ENCODE assay signal across 8 cellular contexts in genomic region chr1:21783679-21784603, GRCh38. TPM values are rescaled to one million over a fixed set of nuclear protein-coding genes. Genes with fewer than 3 reads are reported as not detected.
DNase-seq lines count a peak whose midpoint lies in the region; ATAC-seq and TF ChIP-seq lines count a peak whose summit lies in the region.

No MANE protein-coding gene starts in this region.

- TF ChIP-seq POLR2A in breast epithelium (IDR thresholded peaks at IDR 0.05) (no peak), tibial nerve (IDR thresholded peaks at IDR 0.05) (no peak)

- peak overlapping the region; percentile 80 to 98 (median 94) for H3K4me3 ChIP-seq in heart right ventricle
- H3K4me3 ChIP-seq in breast epithelium: peak overlapping the region; percentile 76 to 99 (median 97)
- H3K4me3 ChIP-seq in liver (ENCODE audit: low read depth in 1 of 3, low read length in 3 of 3): peak overlapping the region; percentile 88 to 99 (median 96)
- peak overlapping the region; percentile 91 to 99 (median 95) for H3K4me3 ChIP-seq in tibial nerve

- H3K27me3 ChIP-seq in heart right ventricle (no peaks in the 10 kb centered on the region), breast epithelium (no peaks in the 10 kb centered on the region), liver (ENCODE audit: control insufficient read depth in 4 of 4, insufficient read depth in 4 of 4, low read length in 3 of 4) (no peaks in the 10 kb centered on the region), tibial nerve (no peaks in the 10 kb centered on the region)

- H3K27ac ChIP-seq in heart right ventricle: peak overlapping the region; percentile 92 to 100 (median 99)
- H3K27ac ChIP-seq in breast epithelium: peak overlapping the region; percentile 100
- peak overlapping the region; percentile 98 for H3K27ac ChIP-seq in liver (ENCODE audit: low read depth in 1 of 2, low read length in 2 of 2)
- peak overlapping the region; percentile 99 to 100 (median 100) for H3K27ac ChIP-seq in tibial nerve

- H3K9me3 ChIP-seq in heart right ventricle (no peaks in the 10 kb centered on the region), breast epithelium (no peaks in the 10 kb centered on the region), liver (ENCODE audit: control insufficient read depth in 4 of 4, low read length in 3 of 4) (no peaks in the 10 kb centered on the region), tibial nerve (no peaks in the 10 kb centered on the region)

- DNase-seq in heart right ventricle (peak in 1 of 2 donors; percentile 18), cardiac septum (ENCODE audit: low spot score) (no peak), NOMO-1 treated with DMSO at 0.1 percent for 48 hours (lab: John Stamatoyannopoulos, UW; ENCODE audit: unreplicated experiment) (peak; percentile 90), breast epithelium (ENCODE audit: low spot score in 2 of 2) (peak in 1 of 2 donors; percentile 92), tibial nerve (ENCODE audit: low spot score in 2 of 2) (no peak), Ammon's horn (ENCODE audit: low spot score) (no peak)

- H3K4me1 ChIP-seq in heart right ventricle: peaks cover 4 to 35% (median 22%) of the 10 kb centered on the region in 9 donors
- peaks cover 0 to 7% of the 10 kb centered on the region in 2 donors for H3K4me1 ChIP-seq in breast epithelium
- peaks cover 4 to 19% (median 11%) of the 10 kb centered on the region in 4 donors for H3K4me1 ChIP-seq in liver (ENCODE audit: control insufficient read depth in 4 of 4, insufficient read depth in 4 of 4, low read length in 3 of 4)
- peaks cover 5 to 35% (median 14%) of the 10 kb centered on the region in 4 donors for H3K4me1 ChIP-seq in tibial nerve

- 51 to 54% methylated on average over 32 of the region's 32 CpGs for WGBS in heart right ventricle, 2 donors
- WGBS in liver: 48% methylated on average over 32 of the region's 32 CpGs
- WGBS in tibial nerve, 2 donors: 51 to 53% methylated on average over 32 of the region's 32 CpGs

- intact Hi-C loops in heart right ventricle (cut with DNase I): loop anchor here in 2 of 10 donors (10.0 kb wide), 1 partner anchor 181 kb away; no protein-coding TSS in a partner anchor
- intact Hi-C loops in cardiac septum (cut with DNase I): loop anchor here (5.0 to 10.0 kb wide), 2 partner anchors 153 to 539 kb away; partner anchors contain the start of gene HSPG2
- intact Hi-C loops in breast epithelium (cut with DNase I; ENCODE audit: low total_unique reads): no loop called here

- peak overlapping the region; percentile 57 to 80 for H3K9ac ChIP-seq in liver (ENCODE audit: low read depth in 1 of 2, low read length in 2 of 2)

- no peak for TF ChIP-seq CTCF in heart right ventricle (IDR thresholded peaks at IDR 0.05)
- no peak for TF ChIP-seq CTCF in breast epithelium (IDR thresholded peaks at IDR 0.05)
- no peak for TF ChIP-seq CTCF in liver (IDR thresholded peaks at IDR 0.05; ENCODE audit: low read depth, low read length, missing input control)
- no peak for TF ChIP-seq CTCF in tibial nerve (IDR thresholded peaks at IDR 0.05)

- H3K36me3 ChIP-seq in heart right ventricle: no peaks in the 10 kb centered on the region
- H3K36me3 ChIP-seq in breast epithelium: no peaks in the 10 kb centered on the region
- no peaks in the 10 kb centered on the region for H3K36me3 ChIP-seq in liver (ENCODE audit: control insufficient read depth in 4 of 4, insufficient read depth in 3 of 4, low read depth in 1 of 4, low read length in 3 of 4)
- H3K36me3 ChIP-seq in tibial nerve: no peaks in the 10 kb centered on the region

- peak in 1 of 2 donors; percentile 40 for TF ChIP-seq EP300 in tibial nerve (IDR thresholded peaks at IDR 0.05)

- no peak for ATAC-seq in heart right ventricle
- ATAC-seq in GM21447 (IDR thresholded peaks at IDR 0.05; ENCODE audit: unreplicated experiment): no peak

- TF ChIP-seq RAD21 in liver (IDR thresholded peaks at IDR 0.05): no peak

TF ChIP-seq in liver, 16 proteins besides CTCF, POLR2A, EP300 and RAD21:
- peak in 1 of 2 donors; percentile 52 for TF ChIP-seq HNF4A (conservative IDR thresholded peaks at IDR 0.05)
- peak; percentile 63 for TF ChIP-seq MAX (IDR thresholded peaks at IDR 0.05)
- TF ChIP-seq TAF1 (conservative IDR thresholded peaks at IDR 0.05): no peak

RNA-seq across cellular contexts. Expression of gene USP48, which starts 1.0 kb away (rescaled TPM):
- total RNA-seq in heart right ventricle: 10 to 100 TPM; 33.0 to 45.0 (median 37.0) TPM
- polyA plus RNA-seq in heart right ventricle: 10 to 100 TPM; 13.8 to 24.1 TPM
- total RNA-seq in cardiac septum: 41.3 TPM
- 10 to 100 TPM; 56.0 to 86.9 (median 74.7) TPM for total RNA-seq in breast epithelium
- 10 to 100 TPM; 30.5 to 34.9 TPM for total RNA-seq in liver
- 10 to 100 TPM in 1 of 2 donors, 1 to 10 TPM in 1; 7.8 to 15.8 TPM for polyA plus RNA-seq in liver
- 10 to 100 TPM; 51.1 to 65.9 (median 58.7) TPM for total RNA-seq in tibial nerve

RNA-seq across cellular contexts. Expression of gene LDLRAD2, which starts 28.1 kb away (rescaled TPM):
- total RNA-seq in heart right ventricle: under 1 TPM in 2 of 10 donors, not detected in 8; 0.05 to 0.07 TPM
- polyA plus RNA-seq in heart right ventricle: 1 to 10 TPM; 3.4 to 5.8 TPM
- 0.05 TPM for total RNA-seq in cardiac septum
- under 1 TPM in 1 of 3 donors, not detected in 2; 0.33 TPM for total RNA-seq in breast epithelium
- total RNA-seq in liver: under 1 TPM in 1 of 2 donors, not detected in 1; 0.23 TPM
- 1 to 10 TPM in 1 of 2 donors, under 1 TPM in 1; 0.12 to 2.7 TPM for polyA plus RNA-seq in liver
- under 1 TPM in 1 of 4 donors, not detected in 3; 0.60 TPM for total RNA-seq in tibial nerve
